1 cellular context compared by ENCODE assay signal in the genomic region with DNA sequence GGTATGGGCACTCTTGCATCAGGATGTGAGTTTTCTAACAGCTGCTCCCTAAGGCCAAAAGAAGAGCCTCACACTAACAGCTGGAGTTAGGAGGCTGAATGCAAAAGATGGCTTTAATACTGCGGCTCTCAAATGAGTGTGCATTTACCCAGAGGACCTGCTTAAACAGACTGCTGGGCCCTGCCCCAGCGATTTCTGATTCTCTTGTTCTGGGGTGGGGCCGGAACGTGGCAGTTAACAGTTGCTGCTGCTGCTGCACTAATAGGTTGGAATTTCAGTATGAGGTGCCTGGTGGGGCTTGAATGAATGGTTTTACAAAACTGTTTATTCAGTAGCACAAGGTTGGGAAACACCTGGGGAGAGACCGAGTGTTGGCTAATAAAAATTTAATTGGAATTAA.
TF ChIP-seq lines count a peak whose summit lies in the region.

No MANE protein-coding gene starts in this region.

TF ChIP-seq in K562, 482 proteins besides CTCF, POLR2A, EP300 and RAD21 (continued from another document):
- TF ChIP-seq, protein P1, sequence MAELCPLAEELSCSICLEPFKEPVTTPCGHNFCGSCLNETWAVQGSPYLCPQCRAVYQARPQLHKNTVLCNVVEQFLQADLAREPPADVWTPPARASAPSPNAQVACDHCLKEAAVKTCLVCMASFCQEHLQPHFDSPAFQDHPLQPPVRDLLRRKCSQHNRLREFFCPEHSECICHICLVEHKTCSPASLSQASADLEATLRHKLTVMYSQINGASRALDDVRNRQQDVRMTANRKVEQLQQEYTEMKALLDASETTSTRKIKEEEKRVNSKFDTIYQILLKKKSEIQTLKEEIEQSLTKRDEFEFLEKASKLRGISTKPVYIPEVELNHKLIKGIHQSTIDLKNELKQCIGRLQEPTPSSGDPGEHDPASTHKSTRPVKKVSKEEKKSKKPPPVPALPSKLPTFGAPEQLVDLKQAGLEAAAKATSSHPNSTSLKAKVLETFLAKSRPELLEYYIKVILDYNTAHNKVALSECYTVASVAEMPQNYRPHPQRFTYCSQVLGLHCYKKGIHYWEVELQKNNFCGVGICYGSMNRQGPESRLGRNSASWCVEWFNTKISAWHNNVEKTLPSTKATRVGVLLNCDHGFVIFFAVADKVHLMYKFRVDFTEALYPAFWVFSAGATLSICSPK (IDR thresholded peaks at IDR 0.05; ENCODE audit: borderline replicate concordance) = no peak
- no peak for TF ChIP-seq CBX3 (IDR thresholded peaks at IDR 0.05; ENCODE audit: borderline replicate concordance in 1 of 2, low read length in 2 of 2)
- TF ChIP-seq MYC (IDR thresholded peaks at IDR 0.05; ENCODE audit: low read depth, low read length) = no peak
- no peak for TF ChIP-seq MYC (CRISPR knock-in tag; IDR thresholded peaks at IDR 0.05; ENCODE audit: borderline replicate concordance, low read depth)
- no peak for TF ChIP-seq ZNF324 (CRISPR knock-in tag; IDR thresholded peaks at IDR 0.05)
- no peak for TF ChIP-seq FOXP1 (CRISPR knock-in tag; IDR thresholded peaks at IDR 0.05)
- TF ChIP-seq POLR2AphosphoS5 (IDR thresholded peaks at IDR 0.05; ENCODE audit: control insufficient read depth, insufficient read depth, low read depth, low read length) = no peak
- no peak for TF ChIP-seq ZNF592 (IDR thresholded peaks at IDR 0.05)
- TF ChIP-seq KDM4B (IDR thresholded peaks at IDR 0.05; ENCODE audit: borderline replicate concordance in 2 of 2, low read depth in 1 of 2) = no peak
- no peak for TF ChIP-seq NONO (IDR thresholded peaks at IDR 0.05; ENCODE audit: low read depth in 2 of 2, low read length in 1 of 2)
- TF ChIP-seq IFI16 (CRISPR knock-in tag; IDR thresholded peaks at IDR 0.05) = no peak
- TF ChIP-seq SMARCE1 (IDR thresholded peaks at IDR 0.05) = no peak
- TF ChIP-seq, protein P2, sequence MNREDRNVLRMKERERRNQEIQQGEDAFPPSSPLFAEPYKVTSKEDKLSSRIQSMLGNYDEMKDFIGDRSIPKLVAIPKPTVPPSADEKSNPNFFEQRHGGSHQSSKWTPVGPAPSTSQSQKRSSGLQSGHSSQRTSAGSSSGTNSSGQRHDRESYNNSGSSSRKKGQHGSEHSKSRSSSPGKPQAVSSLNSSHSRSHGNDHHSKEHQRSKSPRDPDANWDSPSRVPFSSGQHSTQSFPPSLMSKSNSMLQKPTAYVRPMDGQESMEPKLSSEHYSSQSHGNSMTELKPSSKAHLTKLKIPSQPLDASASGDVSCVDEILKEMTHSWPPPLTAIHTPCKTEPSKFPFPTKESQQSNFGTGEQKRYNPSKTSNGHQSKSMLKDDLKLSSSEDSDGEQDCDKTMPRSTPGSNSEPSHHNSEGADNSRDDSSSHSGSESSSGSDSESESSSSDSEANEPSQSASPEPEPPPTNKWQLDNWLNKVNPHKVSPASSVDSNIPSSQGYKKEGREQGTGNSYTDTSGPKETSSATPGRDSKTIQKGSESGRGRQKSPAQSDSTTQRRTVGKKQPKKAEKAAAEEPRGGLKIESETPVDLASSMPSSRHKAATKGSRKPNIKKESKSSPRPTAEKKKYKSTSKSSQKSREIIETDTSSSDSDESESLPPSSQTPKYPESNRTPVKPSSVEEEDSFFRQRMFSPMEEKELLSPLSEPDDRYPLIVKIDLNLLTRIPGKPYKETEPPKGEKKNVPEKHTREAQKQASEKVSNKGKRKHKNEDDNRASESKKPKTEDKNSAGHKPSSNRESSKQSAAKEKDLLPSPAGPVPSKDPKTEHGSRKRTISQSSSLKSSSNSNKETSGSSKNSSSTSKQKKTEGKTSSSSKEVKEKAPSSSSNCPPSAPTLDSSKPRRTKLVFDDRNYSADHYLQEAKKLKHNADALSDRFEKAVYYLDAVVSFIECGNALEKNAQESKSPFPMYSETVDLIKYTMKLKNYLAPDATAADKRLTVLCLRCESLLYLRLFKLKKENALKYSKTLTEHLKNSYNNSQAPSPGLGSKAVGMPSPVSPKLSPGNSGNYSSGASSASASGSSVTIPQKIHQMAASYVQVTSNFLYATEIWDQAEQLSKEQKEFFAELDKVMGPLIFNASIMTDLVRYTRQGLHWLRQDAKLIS (CRISPR knock-in tag; IDR thresholded peaks at IDR 0.05) = no peak
- TF ChIP-seq KLF1 (tag; IDR thresholded peaks at IDR 0.05) = no peak
- TF ChIP-seq WHSC1 (IDR thresholded peaks at IDR 0.05; ENCODE audit: low read length) = no peak
- TF ChIP-seq TSC22D4 (tag; IDR thresholded peaks at IDR 0.05) = no peak
- TF ChIP-seq TEAD1 (CRISPR knock-in tag; IDR thresholded peaks at IDR 0.05) = no peak
- TF ChIP-seq ZNF551 (CRISPR knock-in tag; IDR thresholded peaks at IDR 0.05) = no peak
- no peak for TF ChIP-seq ASH1L (IDR thresholded peaks at IDR 0.05; ENCODE audit: borderline replicate concordance, low read depth, partially characterized antibody)
